Comparison of ENCODE assay signal across 8 cellular contexts in the genomic region with DNA sequence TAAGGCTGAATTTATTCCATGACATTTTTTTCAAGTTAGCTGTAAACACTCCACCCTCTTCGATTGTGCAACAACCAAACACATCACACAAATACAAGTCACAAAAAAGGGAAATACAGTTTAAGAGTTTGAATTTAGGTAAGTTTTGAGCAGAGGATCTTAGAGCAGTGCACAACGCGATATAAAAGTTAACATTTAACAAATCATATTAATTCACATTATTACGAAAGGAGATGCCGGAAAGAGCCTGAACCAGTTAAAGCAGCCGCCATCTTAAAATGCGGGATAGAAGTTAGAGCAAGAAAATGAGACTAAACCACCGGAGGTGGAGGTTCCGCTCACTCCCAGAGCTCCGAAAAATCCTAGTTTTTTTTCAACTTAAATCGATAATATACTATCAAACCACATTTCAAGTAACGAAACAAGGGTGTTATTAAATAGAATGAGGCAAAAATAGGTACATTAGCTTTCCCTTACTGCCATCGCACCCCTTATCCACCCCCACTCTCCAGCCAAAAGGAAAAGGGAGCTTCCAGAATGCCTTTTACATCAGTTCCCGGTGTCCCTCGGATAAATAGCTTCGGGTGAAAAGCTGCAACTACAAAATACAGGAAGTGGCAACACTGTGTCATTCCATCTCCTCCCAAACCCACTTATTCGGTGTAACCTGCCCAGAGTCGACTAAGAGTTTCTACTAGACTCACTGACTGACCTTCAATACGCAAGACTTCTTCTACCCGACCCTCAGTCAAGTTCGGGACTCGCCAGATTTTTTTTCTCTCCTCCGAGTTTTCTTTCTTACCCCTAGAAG. TPM values are rescaled to one million over a fixed set of nuclear protein-coding genes. Genes with fewer than 3 reads are reported as not detected.
A peak's percentile ranks its signal among the peaks of the same experiment; 100 is the strongest.
DNase-seq lines count a peak whose midpoint lies in the region; ATAC-seq and TF ChIP-seq lines count a peak whose summit lies in the region.

No MANE protein-coding gene starts in this region.

- H3K9ac ChIP-seq in DND-41 (ENCODE audit: low read depth, low read length) = peak overlapping the region; percentile 98

- H3K36me3 ChIP-seq in DND-41 (ENCODE audit: insufficient read depth, low read length) (peaks cover 59% of the 10 kb centered on the region), left lung (peaks cover 0 to 21% of the 10 kb centered on the region in 2 donors)

- in situ Hi-C loops in KBM-7 (cut with MboI; ENCODE audit: low pct_unique_long_range_greater_than_20kb, low sequenced_read_pairs) = no loop called here

- H3K4me3 Mint-ChIP-seq in glutamatergic neuron (ENCODE audit: unreplicated experiment) = no peak overlapping the region

- no peaks in the 10 kb centered on the region for H3K9me3 ChIP-seq in DND-41 (ENCODE audit: insufficient read depth, low read length, severe bottlenecking)
- no peaks in the 10 kb centered on the region for H3K9me3 ChIP-seq in left lung

- peak overlapping the region; percentile 64 for H3K4me2 ChIP-seq in DND-41 (ENCODE audit: insufficient read depth, low read length)

- H3K79me2 ChIP-seq in DND-41 (ENCODE audit: insufficient read depth, low read length) = peaks cover 90% of the 10 kb centered on the region

- intact Hi-C loops in left lung (cut with DNase I) = no loop called here

- H3K36me3 Mint-ChIP-seq in glutamatergic neuron (ENCODE audit: unreplicated experiment) = no peaks in the 10 kb centered on the region

- TF ChIP-seq CTCF in DND-41 (IDR thresholded peaks at IDR 0.05; ENCODE audit: borderline replicate concordance, extremely low read depth, low read length, poor library complexity, severe bottlenecking) (no peak), left lung (IDR thresholded peaks at IDR 0.05) (no peak), glutamatergic neuron (IDR thresholded peaks at IDR 0.05; ENCODE audit: partially characterized antibody, unreplicated experiment) (no peak)

- peak; percentile 46 for DNase-seq in DND-41
- DNase-seq in KBM-7 = peak; percentile 83
- DNase-seq in SKM-1 (lab: John Stamatoyannopoulos, UW; ENCODE audit: unreplicated experiment) = peak; percentile 28
- DNase-seq in cerebellar cortex (ENCODE audit: low spot score) = peak; percentile 80
- no peak for DNase-seq in left lung
- peak; percentile 53 for DNase-seq in stromal cell of bone marrow (ENCODE audit: low read depth)
- no peak for DNase-seq in glutamatergic neuron

- peaks cover 55% of the 10 kb centered on the region for H4K20me1 ChIP-seq in DND-41 (ENCODE audit: insufficient read depth, low read length)

- H3K4me1 ChIP-seq in DND-41 (ENCODE audit: insufficient read depth, low read length) (peaks cover 62% of the 10 kb centered on the region), left lung (peaks cover 39 to 59% of the 10 kb centered on the region in 2 donors)

- peak overlapping the region; percentile 99 for H3K27ac ChIP-seq in DND-41 (ENCODE audit: low read length)
- peak overlapping the region; percentile 100 for H3K27ac ChIP-seq in left lung

- ATAC-seq in DND-41 (ENCODE audit: insufficient read depth, low read depth) = no peak
- no peak for ATAC-seq in left lung
- ATAC-seq in HG03108 (IDR thresholded peaks at IDR 0.05; ENCODE audit: unreplicated experiment) = no peak

- H3K27me3 ChIP-seq in DND-41 (ENCODE audit: insufficient read depth, low read length, poor library complexity) = no peaks in the 10 kb centered on the region
- no peaks in the 10 kb centered on the region for H3K27me3 ChIP-seq in left lung

- H3K27ac Mint-ChIP-seq in glutamatergic neuron (ENCODE audit: unreplicated experiment) = no peak overlapping the region

- no peak overlapping the region for H2AFZ ChIP-seq in DND-41 (ENCODE audit: low read depth, low read length)

- peaks cover 12% of the 10 kb centered on the region for H3K4me1 Mint-ChIP-seq in glutamatergic neuron (ENCODE audit: low read depth, unreplicated experiment)

- H3K4me3 ChIP-seq in DND-41 (ENCODE audit: low read depth in 1 of 2, low read length in 2 of 2) (peak overlapping the region; percentile 70 to 84), left lung (peak overlapping the region; percentile 76 to 93)

- peaks cover 14% of the 10 kb centered on the region for H3K27me3 Mint-ChIP-seq in glutamatergic neuron (ENCODE audit: unreplicated experiment)

- H3K9me3 Mint-ChIP-seq in glutamatergic neuron (ENCODE audit: unreplicated experiment) = peaks cover 12% of the 10 kb centered on the region

RNA-seq across cellular contexts. Expression of a gene that starts 1.9 kb away (rescaled TPM):
- total RNA-seq in left lung = 100 to 1,000 TPM; 241 to 313 TPM
- total RNA-seq in glutamatergic neuron (ENCODE audit: unreplicated experiment) = 261 TPM

RNA-seq across cellular contexts. Expression of a gene that starts 43.3 kb away (rescaled TPM):
- total RNA-seq in left lung = 10 to 100 TPM; 30.6 to 38.6 TPM
- total RNA-seq in glutamatergic neuron (ENCODE audit: unreplicated experiment) = 22.7 TPM

Comparison
In these comparisons a context has a peak if more than half of its experiments do, and no peak if none do; other contexts are left out.
1. DNase-seq: peak in DND-41 (single experiment), KBM-7 (single experiment), SKM-1 (single experiment), cerebellar cortex (single experiment) and stromal cell of bone marrow (single experiment); none in left lung (0 of 2) and glutamatergic neuron (single experiment).